8 cellular contexts compared by ENCODE assay signal in the genomic region with DNA sequence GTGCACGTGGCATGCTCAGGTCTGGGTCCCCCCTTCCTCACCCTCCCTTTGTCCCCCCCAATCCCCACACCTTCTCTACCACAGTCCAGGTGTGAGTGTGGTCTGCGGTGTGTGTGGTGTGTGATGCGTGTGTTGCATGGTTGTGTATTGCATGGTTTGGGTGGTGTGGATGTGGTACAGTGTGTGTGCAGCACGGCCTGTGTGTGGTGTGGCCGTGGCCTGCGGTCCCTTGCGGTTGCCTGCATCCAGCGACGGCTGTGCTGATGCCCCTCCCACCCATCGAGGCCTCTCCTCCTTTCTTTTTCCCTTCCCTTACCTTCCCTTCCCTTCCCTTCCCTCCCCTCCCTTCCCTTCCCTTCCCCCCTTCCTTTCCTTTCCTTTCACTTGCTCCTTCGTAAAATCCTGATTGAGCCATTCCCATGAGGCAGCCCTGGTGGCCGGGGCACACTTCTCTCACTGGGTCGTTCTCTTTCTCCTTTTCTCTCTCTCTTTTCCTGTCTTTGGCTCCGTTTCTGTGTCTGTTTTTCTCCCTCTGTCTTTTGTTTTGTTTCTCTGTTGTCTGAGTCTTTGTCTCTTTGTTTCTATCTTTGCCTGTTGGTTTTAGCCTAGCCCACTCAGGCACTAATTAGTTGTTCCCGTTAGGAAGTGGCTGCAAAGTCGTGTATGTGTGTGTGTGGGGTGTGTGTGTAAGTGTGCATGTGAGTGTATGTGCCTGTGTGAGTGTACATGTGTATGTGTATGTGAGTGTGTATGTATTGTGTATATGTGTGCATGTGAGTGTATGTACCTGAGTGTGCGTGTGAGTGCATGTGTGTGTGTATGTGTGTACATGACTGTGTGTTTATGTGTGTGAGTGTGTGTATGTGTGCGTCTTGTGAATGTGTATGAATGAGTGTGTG.
A peak's percentile ranks its signal among the peaks of the same experiment; 100 is the strongest.
DNase-seq lines count a peak whose midpoint lies in the region; ATAC-seq, FAIRE-seq and TF ChIP-seq lines count a peak whose summit lies in the region.
"Had no signal": no experiment of that assay in that cellular context is flagged by ENCODE, and none has a peak within 500 bp of the region (broad histone marks: within the 10 kb centered on the region; RNA-seq: fewer than 3 reads in every experiment).

No MANE protein-coding gene starts in this region.

- in situ Hi-C loops in mammary epithelial cell (cut with MboI; ENCODE audit: low sequenced_read_pairs in 2 of 2): no loop called here

- H4K91ac ChIP-seq in neuronal stem cell (ENCODE audit: low read depth, low read length, poor library complexity): peak overlapping the region; percentile 81

- H4K8ac ChIP-seq in neuronal stem cell (ENCODE audit: low read depth, low read length): peak overlapping the region; percentile 67

- H3K9me3 ChIP-seq in mammary epithelial cell (replicated peaks; ENCODE audit: insufficient read depth, low read length) (no peaks in the 10 kb centered on the region), neuronal stem cell (replicated peaks in 1 of 2; ENCODE audit: control insufficient read depth in 2 of 2, insufficient read depth in 1 of 2, low read depth in 1 of 2, low read length in 2 of 2) (no peaks in the 10 kb centered on the region)

- no peaks in the 10 kb centered on the region for H4K20me1 ChIP-seq in mammary epithelial cell (ENCODE audit: insufficient read depth, low read length)

- FAIRE-seq in HTR-8/SVneo (lab: Jason Lieb, UNC): peak; percentile 99
- FAIRE-seq: keratinocyte had no signal

- H3K4me3 ChIP-seq in mammary epithelial cell (replicated peaks in 1 of 3; ENCODE audit: insufficient read depth in 1 of 3, low read depth in 2 of 3, low read length in 3 of 3): peak overlapping the region in 1 of 3 experiments; percentile 9
- peak overlapping the region; percentile 13 to 43 for H3K4me3 ChIP-seq in neuronal stem cell (ENCODE audit: low read length in 2 of 2)

- DNase-seq in DMS53 treated with DMSO at 0.1 percent for 48 hours (lab: John Stamatoyannopoulos, UW; ENCODE audit: unreplicated experiment): peak; percentile 13
- no peak for DNase-seq in HTR-8/SVneo (ENCODE audit: insufficient read length, low spot score)
- no peak for DNase-seq in mammary epithelial cell
- no peak for DNase-seq in neuronal stem cell (ENCODE audit: low spot score)
- no peak for DNase-seq in NCI-H524 treated with DMSO at 0.1 percent for 48 hours (lab: John Stamatoyannopoulos, UW)
- DNase-seq in AML-193 (lab: John Stamatoyannopoulos, UW): no peak

- dilution Hi-C loops in mammary epithelial cell (cut with HindIII; ENCODE audit: low sequenced_read_pairs): no loop called here

- no peak for ATAC-seq in GM21515 (IDR thresholded peaks at IDR 0.05; ENCODE audit: unreplicated experiment)

- H2BK5ac ChIP-seq in neuronal stem cell (ENCODE audit: low read length): no peak overlapping the region

- intact Hi-C loops in mammary epithelial cell (cut with micrococcal nuclease): no loop called here

- H3K79me1 ChIP-seq in neuronal stem cell (ENCODE audit: low read depth, low read length): no peaks in the 10 kb centered on the region

- H2AK5ac ChIP-seq in neuronal stem cell (ENCODE audit: low read depth, low read length): peak overlapping the region; percentile 0

- peak overlapping the region; percentile 35 for H2BK12ac ChIP-seq in neuronal stem cell (ENCODE audit: low read length)

- 35% methylated on average over 12 of the region's 18 CpGs for WGBS in mammary epithelial cell (ENCODE audit: low coverage, missing lambda C conversion rate)
- WGBS in neuronal stem cell (ENCODE audit: extremely low coverage in 2 of 2, insufficient read length in 2 of 2, insufficient replicate concordance in 1 of 2), 2 donors: no CpG with 5 or more reads among the region's 18 CpGs

- H2BK120ac ChIP-seq in neuronal stem cell (ENCODE audit: low read depth, low read length): no peak overlapping the region

- peak overlapping the region; percentile 67 for H3K23ac ChIP-seq in neuronal stem cell (ENCODE audit: low read depth, low read length, poor library complexity)

- H3K36me3 ChIP-seq in mammary epithelial cell (ENCODE audit: insufficient read depth, low read length) (no peaks in the 10 kb centered on the region), neuronal stem cell (replicated peaks in 1 of 2; ENCODE audit: control insufficient read depth in 2 of 2, insufficient read depth in 2 of 2, low read length in 2 of 2) (no peaks in the 10 kb centered on the region)

- H3K4me1 ChIP-seq in mammary epithelial cell (ENCODE audit: insufficient read depth, low read length): peaks cover 24% of the 10 kb centered on the region
- H3K4me1 ChIP-seq in neuronal stem cell (ENCODE audit: control insufficient read depth in 2 of 2, insufficient read depth in 1 of 2, low read depth in 1 of 2, low read length in 2 of 2): peaks cover 54 to 79% of the 10 kb centered on the region in 2 donors

- H2BK15ac ChIP-seq in neuronal stem cell (ENCODE audit: low read length): peak overlapping the region; percentile 8

- H3K27ac ChIP-seq in mammary epithelial cell (ENCODE audit: insufficient read depth, low read depth, low read length): no peak overlapping the region
- peak overlapping the region; percentile 70 for H3K27ac ChIP-seq in neuronal stem cell (replicated peaks; ENCODE audit: low read length)

- no peaks in the 10 kb centered on the region for H3K79me2 ChIP-seq in mammary epithelial cell (ENCODE audit: insufficient read depth, low read length)

- H3K14ac ChIP-seq in neuronal stem cell (ENCODE audit: low read length): peak overlapping the region; percentile 12

- H3K4ac ChIP-seq in neuronal stem cell (ENCODE audit: low read length): peak overlapping the region; percentile 96

- no peak for TF ChIP-seq CTCF in mammary epithelial cell (conservative IDR thresholded peaks at IDR 0.05 in 1 of 2, IDR thresholded peaks at IDR 0.05 in 1 of 2; ENCODE audit: extremely low read depth in 1 of 2, insufficient read depth in 1 of 2, low read depth in 1 of 2, low read length in 2 of 2)

- BruUV-seq in mammary epithelial cell (replicated peaks; lab: Mats Ljungman, UMichigan): no TSS peak

- peak overlapping the region; percentile 92 for H3K18ac ChIP-seq in neuronal stem cell (ENCODE audit: low read length)

- H3K27me3 ChIP-seq in mammary epithelial cell (ENCODE audit: insufficient read depth, low read length): no peaks in the 10 kb centered on the region
- peaks cover 0 to 4% (median 0%) of the 10 kb centered on the region in 3 experiments for H3K27me3 ChIP-seq in neuronal stem cell (ENCODE audit: control insufficient read depth in 3 of 3, insufficient read depth in 3 of 3, low read depth in 1 of 3, low read length in 3 of 3)

- peak overlapping the region; percentile 61 for H3K4me2 ChIP-seq in mammary epithelial cell (ENCODE audit: insufficient read depth, low read depth, low read length)
- peak overlapping the region; percentile 28 for H3K4me2 ChIP-seq in neuronal stem cell (ENCODE audit: insufficient read depth, low read length, poor library complexity, severe bottlenecking)

- no peak overlapping the region for H2AFZ ChIP-seq in mammary epithelial cell (ENCODE audit: low read depth, low read length)
- H2AFZ ChIP-seq in neuronal stem cell (ENCODE audit: low read length): peak overlapping the region; percentile 65

- CTCF ChIA-PET in mammary epithelial cell (lab: Charles Lee; ENCODE audit: low non-redundant PET): no interaction called here

- H3K9ac ChIP-seq in mammary epithelial cell (ENCODE audit: insufficient read depth, low read length) (no peak overlapping the region), neuronal stem cell (ENCODE audit: low read depth, low read length, poor library complexity) (peak overlapping the region; percentile 87)
